1 cellular context compared by ENCODE assay signal in the genomic region with DNA sequence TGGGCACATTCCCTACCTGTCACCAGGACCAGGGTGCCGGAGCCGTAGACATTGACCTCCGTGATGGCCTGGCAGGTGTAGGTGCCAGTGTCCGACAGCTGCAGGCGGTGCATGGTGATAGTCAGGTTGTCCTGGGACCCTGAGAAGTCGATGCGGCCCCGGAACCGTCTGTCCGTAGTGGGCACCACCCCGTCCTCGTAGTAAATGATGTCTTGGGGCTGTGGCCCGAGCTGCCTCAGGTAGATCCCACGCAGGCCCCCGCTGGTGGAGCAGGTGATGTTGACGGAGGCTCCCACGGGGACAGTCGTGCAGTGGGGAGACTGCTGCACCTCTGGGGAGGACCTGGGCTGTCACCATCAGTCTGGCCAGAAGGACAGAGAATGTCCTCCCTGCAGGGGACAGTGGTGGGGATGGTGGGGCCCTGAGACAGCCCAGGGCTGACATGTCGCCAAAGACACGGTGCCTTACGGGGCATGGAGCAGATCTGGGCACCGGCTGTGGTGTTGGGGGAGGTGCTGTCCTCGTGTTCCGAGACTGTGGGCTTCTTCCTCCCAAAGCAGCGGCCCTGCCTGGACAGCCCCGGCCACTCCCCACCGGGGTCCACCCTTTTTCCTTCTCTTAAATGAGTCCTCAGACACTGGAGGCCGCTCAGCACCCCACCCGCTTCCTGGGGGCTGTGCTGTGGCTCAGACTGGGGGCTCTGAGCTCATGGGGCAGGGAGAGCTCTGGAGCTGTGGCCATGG.
TF ChIP-seq lines count a peak whose summit lies in the region.

No MANE protein-coding gene starts in this region.

TF ChIP-seq in IMR-90, 13 proteins besides CTCF, POLR2A, EP300 and RAD21:
- no peak for TF ChIP-seq SMC3 (IDR thresholded peaks at IDR 0.05; ENCODE audit: low read depth, low read length)
- no peak for TF ChIP-seq RFX5 (IDR thresholded peaks at IDR 0.05; ENCODE audit: low read depth, low read length)
- TF ChIP-seq RCOR1 (IDR thresholded peaks at IDR 0.05; ENCODE audit: insufficient replicate concordance, low read length) = no peak
- no peak for TF ChIP-seq MXI1 (IDR thresholded peaks at IDR 0.05; ENCODE audit: borderline replicate concordance, low read depth, low read length)
- TF ChIP-seq MAZ (IDR thresholded peaks at IDR 0.05; ENCODE audit: borderline replicate concordance, low read depth, low read length) = no peak
- no peak for TF ChIP-seq NFE2L2 (IDR thresholded peaks at IDR 0.05; ENCODE audit: low read depth, low read length)
- TF ChIP-seq FOS (IDR thresholded peaks at IDR 0.05; ENCODE audit: low read depth, low read length) = no peak
- TF ChIP-seq, protein P1, sequence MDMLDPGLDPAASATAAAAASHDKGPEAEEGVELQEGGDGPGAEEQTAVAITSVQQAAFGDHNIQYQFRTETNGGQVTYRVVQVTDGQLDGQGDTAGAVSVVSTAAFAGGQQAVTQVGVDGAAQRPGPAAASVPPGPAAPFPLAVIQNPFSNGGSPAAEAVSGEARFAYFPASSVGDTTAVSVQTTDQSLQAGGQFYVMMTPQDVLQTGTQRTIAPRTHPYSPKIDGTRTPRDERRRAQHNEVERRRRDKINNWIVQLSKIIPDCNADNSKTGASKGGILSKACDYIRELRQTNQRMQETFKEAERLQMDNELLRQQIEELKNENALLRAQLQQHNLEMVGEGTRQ (IDR thresholded peaks at IDR 0.05; ENCODE audit: low read depth, low read length) = no peak
- no peak for TF ChIP-seq CEBPB (IDR thresholded peaks at IDR 0.05; ENCODE audit: low read depth, low read length)
- no peak for TF ChIP-seq BHLHE40 (IDR thresholded peaks at IDR 0.05; ENCODE audit: low read depth, low read length)
- TF ChIP-seq, protein P2, sequence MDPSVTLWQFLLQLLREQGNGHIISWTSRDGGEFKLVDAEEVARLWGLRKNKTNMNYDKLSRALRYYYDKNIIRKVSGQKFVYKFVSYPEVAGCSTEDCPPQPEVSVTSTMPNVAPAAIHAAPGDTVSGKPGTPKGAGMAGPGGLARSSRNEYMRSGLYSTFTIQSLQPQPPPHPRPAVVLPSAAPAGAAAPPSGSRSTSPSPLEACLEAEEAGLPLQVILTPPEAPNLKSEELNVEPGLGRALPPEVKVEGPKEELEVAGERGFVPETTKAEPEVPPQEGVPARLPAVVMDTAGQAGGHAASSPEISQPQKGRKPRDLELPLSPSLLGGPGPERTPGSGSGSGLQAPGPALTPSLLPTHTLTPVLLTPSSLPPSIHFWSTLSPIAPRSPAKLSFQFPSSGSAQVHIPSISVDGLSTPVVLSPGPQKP (IDR thresholded peaks at IDR 0.05; ENCODE audit: borderline replicate concordance, low read depth, low read length) = no peak
- no peak for TF ChIP-seq CHD1 (IDR thresholded peaks at IDR 0.05; ENCODE audit: low read depth, low read length)
- no peak for TF ChIP-seq MAFK (IDR thresholded peaks at IDR 0.05; ENCODE audit: low read depth, low read length)
